ENCODE assay signal across 8 cellular contexts in the genomic region with DNA sequence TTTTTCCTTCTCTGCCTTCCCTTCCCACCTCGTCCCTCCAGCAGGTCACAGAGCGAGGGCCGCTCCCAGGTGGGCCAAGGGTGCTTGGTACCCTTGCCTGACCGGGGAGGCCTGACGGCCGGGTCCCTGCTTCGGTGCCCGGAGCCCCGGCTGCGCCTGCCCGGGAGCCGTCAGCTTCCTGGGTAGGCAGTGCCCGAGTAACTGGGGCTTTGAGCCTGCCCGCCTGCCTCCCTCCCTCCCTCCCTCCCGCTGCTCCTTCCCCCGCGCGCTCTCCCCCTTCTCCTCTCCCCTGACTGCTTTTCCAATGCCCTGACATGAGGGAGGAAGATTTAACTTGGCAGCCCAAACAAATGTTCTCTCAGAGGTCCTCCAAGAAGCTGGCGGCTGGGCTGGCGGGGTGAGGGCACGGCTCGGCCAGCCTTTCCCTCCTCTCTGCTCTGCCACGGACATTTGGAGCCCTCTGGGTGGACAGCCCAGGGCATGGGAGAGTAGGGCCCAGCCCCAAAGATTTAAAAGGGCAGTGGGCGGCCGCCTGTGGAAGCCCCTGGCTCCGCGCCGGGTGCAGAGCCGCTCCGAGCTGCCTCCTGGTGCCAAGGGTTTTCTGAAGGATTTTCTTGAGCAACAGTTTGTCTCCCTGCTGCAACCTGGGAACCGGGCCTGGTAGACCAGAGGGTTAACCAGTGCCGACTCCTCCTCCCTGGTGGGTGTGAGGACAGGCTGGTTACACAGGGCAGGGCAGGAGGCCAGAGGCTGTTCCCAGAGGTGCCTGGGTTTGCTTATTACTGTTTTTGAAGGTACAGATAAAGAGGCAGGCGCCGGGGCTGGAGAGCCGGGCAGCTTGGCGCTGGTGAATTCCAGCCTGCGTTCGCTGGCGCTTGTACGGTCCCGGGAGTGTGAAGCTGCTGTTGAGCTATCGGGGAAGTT. TPM values are rescaled to one million over a fixed set of nuclear protein-coding genes. Genes with fewer than 3 reads are reported as not detected.
DNase-seq lines count a peak whose midpoint lies in the region; ATAC-seq and TF ChIP-seq lines count a peak whose summit lies in the region.

No MANE protein-coding gene starts in this region.

- no peak overlapping the region for H3K27ac ChIP-seq in CD4-positive, alpha-beta T cell (ENCODE audit: low read depth, low read length)
- peak overlapping the region; percentile 73; the same call in 1 of the 2 replicates for H3K27ac ChIP-seq in SJSA1

- peak overlapping the region; percentile 55 for H3K27ac Mint-ChIP-seq in CD4-positive, alpha-beta T cell

- in situ Hi-C loops in GM13977 (cut with MboI; ENCODE audit: low pct_unique_long_range_greater_than_20kb, low sequenced_read_pairs, unreplicated experiment) = no loop called here

- no peak for ATAC-seq in CD4-positive, alpha-beta T cell (ENCODE audit: poor library complexity)
- no peak for ATAC-seq in GM21367 (IDR thresholded peaks at IDR 0.05; ENCODE audit: unreplicated experiment)

- peaks cover 38% of the 10 kb centered on the region for H3K4me1 Mint-ChIP-seq in CD4-positive, alpha-beta T cell (ENCODE audit: low read depth)

- no peaks in the 10 kb centered on the region for H3K27me3 ChIP-seq in CD4-positive, alpha-beta T cell (ENCODE audit: control insufficient read depth, insufficient read depth, low read length)
- no peaks in the 10 kb centered on the region for H3K27me3 ChIP-seq in SJSA1 (replicated peaks)

- peaks cover 71% of the 10 kb centered on the region for H3K4me1 ChIP-seq in SJSA1 (replicated peaks)

- H3K4me3 ChIP-seq in SJSA1 (peak overlapping the region; percentile 98), skeletal muscle cell (ENCODE audit: low read depth, low read length) (peak overlapping the region; percentile 98)

- DNase-seq in CD4-positive, alpha-beta T cell = peak in 1 of 10 experiments; percentile 39
- DNase-seq in HT1080 (ENCODE audit: low read depth) (peak; percentile 61), SJSA1 (ENCODE audit: low read depth in 1 of 2, low spot score in 2 of 2) (peak; percentile 66 to 71), cerebellar cortex (ENCODE audit: low spot score) (peak; percentile 83), islet precursor cell (peak; percentile 89), skeletal muscle cell (ENCODE audit: low read depth) (peak; percentile 77), GM13977 (ENCODE audit: low spot score) (no peak)

- peaks cover 15% of the 10 kb centered on the region for H3K36me3 Mint-ChIP-seq in CD4-positive, alpha-beta T cell (ENCODE audit: low read depth)

- CTCF ChIA-PET in CD4-positive, alpha-beta T cell (lab: Charles Lee) = no interaction called here

- H3K4me3 Mint-ChIP-seq in CD4-positive, alpha-beta T cell = peak overlapping the region; percentile 87

- POLR2A ChIA-PET in CD4-positive, alpha-beta T cell (lab: Charles Lee) = interaction anchor here (0.8 kb wide), 1 partner anchor 11 kb away, joined by 3 read pairs; no protein-coding TSS in a partner anchor

- H3K9me3 Mint-ChIP-seq in CD4-positive, alpha-beta T cell = no peaks in the 10 kb centered on the region

- TF ChIP-seq CTCF in CD4-positive, alpha-beta T cell (IDR thresholded peaks at IDR 0.05) = no peak
- TF ChIP-seq CTCF in GM13977 (IDR thresholded peaks at IDR 0.05; ENCODE audit: extremely low read depth, insufficient read depth, missing control alignments) = no peak

- no peaks in the 10 kb centered on the region for H3K27me3 Mint-ChIP-seq in CD4-positive, alpha-beta T cell

- peaks cover 25% of the 10 kb centered on the region for H3K36me3 ChIP-seq in SJSA1

- intact Hi-C loops in CD4-positive, alpha-beta T cell (cut with DNase I, micrococcal nuclease) = loop anchor here in 1 of 2 experiments (5.0 kb wide), 2 partner anchors 76 to 1024 kb away; no protein-coding TSS in a partner anchor

- H3K9me3 ChIP-seq in CD4-positive, alpha-beta T cell (ENCODE audit: control insufficient read depth, low read length) = no peaks in the 10 kb centered on the region
- peaks cover 7% of the 10 kb centered on the region; the same call in 1 of the 2 replicates for H3K9me3 ChIP-seq in SJSA1 (replicated peaks)

RNA-seq across cellular contexts. Expression of a gene that starts 2.1 kb away (rescaled TPM):
- 10 to 100 TPM; 14.6 to 15.5 TPM for total RNA-seq in CD4-positive, alpha-beta T cell
- total RNA-seq in HT1080 (2014; rRNA removed; shearing (Covaris generic)) = 17.7 and 22.8 TPM in 2 replicates
- polyA plus RNA-seq in HT1080 (2015; cell fraction: cytosol; rRNA removed) = 41.3 and 46.3 TPM in 2 replicates
- polyA plus RNA-seq in HT1080 (2015; cell fraction: nucleus; rRNA removed) = 65.3 and 69.6 TPM in 2 replicates
- 13.5 and 22.3 TPM in 2 replicates for total RNA-seq in SJSA1 (2014; rRNA removed; shearing (Covaris generic))
